ENCODE assay signal across 20 cellular contexts in the genomic region with DNA sequence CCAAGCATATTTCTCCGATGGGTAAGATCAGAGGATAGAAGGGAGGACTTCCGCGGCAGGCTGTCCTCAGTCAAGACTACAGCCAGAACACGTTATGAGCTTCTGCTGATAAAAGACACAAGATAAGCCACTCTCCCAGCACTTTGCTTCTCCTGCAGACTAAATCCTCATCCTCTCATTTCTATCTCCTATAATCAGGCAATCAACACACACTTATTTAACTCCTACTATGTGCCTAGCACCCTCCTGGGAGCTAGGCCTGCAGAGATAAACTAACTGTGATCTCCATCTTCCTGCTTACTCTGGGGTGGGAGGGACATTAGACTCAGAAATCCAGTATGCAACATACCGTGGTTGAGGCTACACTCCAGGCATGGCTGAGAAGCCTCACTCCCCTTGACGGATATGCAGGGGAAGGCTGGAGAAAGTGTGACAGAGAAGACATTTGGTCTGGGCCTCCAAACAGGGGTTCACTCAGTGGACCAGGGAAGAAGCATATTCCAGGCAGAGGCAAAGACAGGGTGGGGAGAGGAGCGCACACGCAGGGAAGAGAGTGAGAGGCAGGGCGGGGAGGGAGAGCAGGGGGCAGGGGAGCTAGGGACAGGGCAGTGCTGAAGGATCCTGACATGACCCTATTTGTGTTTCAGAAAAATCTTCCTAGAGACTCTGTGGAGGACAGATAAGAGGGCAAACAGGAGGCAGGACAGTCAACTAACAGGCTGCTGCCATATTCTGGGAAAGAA.
"Had no signal": no experiment of that assay in that cellular context is flagged by ENCODE, and none has a peak within 500 bp of the region (broad histone marks: within the 10 kb centered on the region; RNA-seq: fewer than 3 reads in every experiment).

No MANE protein-coding gene starts in this region.

- ATAC-seq: activated naive CD8-positive, alpha-beta T cell treated with anti-CD3 and anti-CD28 coated beads, Interleukin-2, amount 50 U/mL, for 24 hours; activated T-cell treated with anti-CD3 and anti-CD28 coated beads, Interleukin-2, amount 50 U/mL, for 4 hours; left lobe of liver; stimulated activated naive CD8-positive, alpha-beta T cell treated with anti-CD3 and anti-CD28 coated beads, Interleukin-15, Interleukin-2, amounts not matched to agents 100 U/mL and 50 U/mL, for 24 hours had no signal

- H3K4me1 Mint-ChIP-seq: activated naive CD4-positive, alpha-beta T cell treated with anti-CD3 and anti-CD28 coated beads, Interleukin-2, amount 10 ng/mL, durations not matched to agents 7 days and 5 days; central memory CD8-positive, alpha-beta T cell; neural crest cell had no signal

- H3K4me3 Mint-ChIP-seq: activated naive CD4-positive, alpha-beta T cell treated with anti-CD3 and anti-CD28 coated beads, Interleukin-2, amount 10 ng/mL, durations not matched to agents 7 days and 5 days; activated naive CD8-positive, alpha-beta T cell treated with anti-CD3 and anti-CD28 coated beads, Interleukin-2, amount 50 U/mL, for 24 hours; activated T-cell treated with anti-CD3 and anti-CD28 coated beads, Interleukin-2, amount 50 U/mL, for 4 hours; central memory CD8-positive, alpha-beta T cell; neural crest cell had no signal

- H3K9me3 ChIP-seq: ascending aorta, colonic mucosa, tibial nerve, vagina had no signal

- H3K4me1 ChIP-seq: ascending aorta, colonic mucosa, tibial nerve, vagina had no signal

- H3K27ac ChIP-seq: ascending aorta, colonic mucosa, tibial nerve, vagina had no signal

- H3K27me3 ChIP-seq: ascending aorta, colonic mucosa, tibial nerve, vagina had no signal

- H3K9me3 Mint-ChIP-seq: activated naive CD4-positive, alpha-beta T cell treated with anti-CD3 and anti-CD28 coated beads, Interleukin-2, amount 10 ng/mL, durations not matched to agents 7 days and 5 days; activated naive CD8-positive, alpha-beta T cell treated with anti-CD3 and anti-CD28 coated beads, Interleukin-2, amount 50 U/mL, for 24 hours; activated T-cell treated with anti-CD3 and anti-CD28 coated beads, Interleukin-2, amount 50 U/mL, for 4 hours; central memory CD8-positive, alpha-beta T cell; neural crest cell had no signal

- H3K4me3 ChIP-seq: ascending aorta, colonic mucosa, lung, tibial nerve, vagina had no signal

- DNase-seq: activated CD4-positive, alpha-beta T cell treated with anti-CD3 and anti-CD28 coated beads, Interleukin-2, amount 50 U/mL, for 1 hour; activated CD8-positive, alpha-beta memory T cell treated with anti-CD3 and anti-CD28 coated beads, Interleukin-2, amount 50 U/mL, for 4 hours; activated naive CD4-positive, alpha-beta T cell treated with anti-CD3 and anti-CD28 coated beads, Interleukin-2, amount 10 ng/mL, durations not matched to agents 7 days and 5 days; activated naive CD8-positive, alpha-beta T cell treated with anti-CD3 and anti-CD28 coated beads, Interleukin-2, amount 50 U/mL, for 24 hours; activated T-cell treated with anti-CD3 and anti-CD28 coated beads, Interleukin-2, amount 50 U/mL, for 4 hours; colonic mucosa; foreskin melanocyte; midbrain; stimulated activated CD4-positive, alpha-beta T cell treated with anti-CD3 and anti-CD28 coated beads, Interleukin-12 subunit alpha, Interleukin-12 subunit beta, amount 100 ng/mL, for 4 hours; stimulated activated CD4-positive, alpha-beta T cell treated with anti-CD3 and anti-CD28 coated beads, Interleukin-1b, Interleukin-23, amount 100 ng/mL, for 48 hours; stimulated activated CD8-positive, alpha-beta memory T cell treated with anti-CD3 and anti-CD28 coated beads, Interleukin-4, amount 100 ng/mL, for 48 hours; stimulated activated naive CD8-positive, alpha-beta T cell treated with anti-CD3 and anti-CD28 coated beads, Interleukin-15, Interleukin-2, amounts not matched to agents 100 U/mL and 50 U/mL, for 24 hours had no signal

- H3K36me3 ChIP-seq: colonic mucosa had no signal

- H3K27ac Mint-ChIP-seq: activated naive CD4-positive, alpha-beta T cell treated with anti-CD3 and anti-CD28 coated beads, Interleukin-2, amount 10 ng/mL, durations not matched to agents 7 days and 5 days; activated naive CD8-positive, alpha-beta T cell treated with anti-CD3 and anti-CD28 coated beads, Interleukin-2, amount 50 U/mL, for 24 hours; progenitor cell of endocrine pancreas had no signal

- H3K27me3 Mint-ChIP-seq: activated naive CD4-positive, alpha-beta T cell treated with anti-CD3 and anti-CD28 coated beads, Interleukin-2, amount 10 ng/mL, durations not matched to agents 7 days and 5 days; activated naive CD8-positive, alpha-beta T cell treated with anti-CD3 and anti-CD28 coated beads, Interleukin-2, amount 50 U/mL, for 24 hours; central memory CD8-positive, alpha-beta T cell had no signal
